Comparison of ENCODE assay signal across 20 cellular contexts in genomic region chr16:23561586-23561985, GRCh38. TPM values are rescaled to one million over a fixed set of nuclear protein-coding genes. Genes with fewer than 3 reads are reported as not detected.
DNase-seq lines count a peak whose midpoint lies in the region; ATAC-seq and TF ChIP-seq lines count a peak whose summit lies in the region.
"Had no signal": no experiment of that assay in that cellular context is flagged by ENCODE, and none has a peak within 500 bp of the region (broad histone marks: within the 10 kb centered on the region; RNA-seq: fewer than 3 reads in every experiment).

No MANE protein-coding gene starts in this region.

- no peaks in the 10 kb centered on the region for H3K9me3 Mint-ChIP-seq in activated CD4-positive, alpha-beta T cell treated with anti-CD3 and anti-CD28 coated beads, Interleukin-2, amount 10 ng/mL, durations not matched to agents 7 days and 5 days
- H3K9me3 Mint-ChIP-seq: CD8-positive, alpha-beta T cell; IgD-negative memory B cell had no signal

- no peak for ATAC-seq in psoas muscle
- ATAC-seq: CD8-positive, alpha-beta T cell; PC-3 had no signal

- no peaks in the 10 kb centered on the region for H3K27me3 Mint-ChIP-seq in activated CD4-positive, alpha-beta T cell treated with anti-CD3 and anti-CD28 coated beads, Interleukin-2, amount 10 ng/mL, durations not matched to agents 7 days and 5 days
- H3K27me3 Mint-ChIP-seq: IgD-negative memory B cell had no signal

- no peak overlapping the region for H3K4me2 ChIP-seq in PC-9

- H3K36me3 Mint-ChIP-seq in activated CD4-positive, alpha-beta T cell treated with anti-CD3 and anti-CD28 coated beads, Interleukin-2, amount 10 ng/mL, durations not matched to agents 7 days and 5 days (ENCODE audit: low read depth), result peaks cover 32% of the 10 kb centered on the region

- H3K27ac ChIP-seq in PC-9, result no peak overlapping the region
- peak overlapping the region; percentile 42 for H3K27ac ChIP-seq in psoas muscle
- H3K27ac ChIP-seq in RWPE1, result no peak overlapping the region
- H3K27ac ChIP-seq: HL-60, SJSA1 had no signal

- CTCF ChIA-PET in activated CD4-positive, alpha-beta T cell treated with anti-CD3 and anti-CD28 coated beads, Interleukin-2, amount 10 ng/mL, durations not matched to agents 7 days and 5 days (lab: Charles Lee), result interaction anchor here (0.8 kb wide), 1 partner anchor 133 kb away, joined by 3 read pairs; no protein-coding TSS in a partner anchor
- CTCF ChIA-PET in PC-9 (lab: Charles Lee) (no interaction called here), RWPE1 (lab: Yijun Ruan, JAX) (no interaction called here)

- no peaks in the 10 kb centered on the region for H3K27me3 ChIP-seq in PC-9 (ENCODE audit: insufficient read depth, low read depth)
- H3K27me3 ChIP-seq in psoas muscle (ENCODE audit: insufficient read depth in 3 of 3, low read length in 2 of 3), result no peaks in the 10 kb centered on the region
- H3K27me3 ChIP-seq: SJSA1 had no signal

- H2AFZ ChIP-seq in PC-9, result no peak overlapping the region

- H3K27ac Mint-ChIP-seq in activated CD4-positive, alpha-beta T cell treated with anti-CD3 and anti-CD28 coated beads, Interleukin-2, amount 10 ng/mL, durations not matched to agents 7 days and 5 days, result peak overlapping the region; percentile 25
- H3K27ac Mint-ChIP-seq: CD8-positive, alpha-beta T cell; IgD-negative memory B cell had no signal

- peaks cover 29% of the 10 kb centered on the region for H3K4me1 Mint-ChIP-seq in activated CD4-positive, alpha-beta T cell treated with anti-CD3 and anti-CD28 coated beads, Interleukin-2, amount 10 ng/mL, durations not matched to agents 7 days and 5 days

- intact Hi-C loops in PC-9 (cut with micrococcal nuclease; ENCODE audit: unreplicated experiment), result no loop called here
- intact Hi-C loops in psoas muscle (cut with DNase I), result no loop called here

- H3K36me3 ChIP-seq in PC-9 (ENCODE audit: low read depth) (peaks cover 44% of the 10 kb centered on the region), psoas muscle (ENCODE audit: insufficient read depth in 1 of 2, low read depth in 1 of 2) (peaks cover 23 to 76% of the 10 kb centered on the region in 2 donors)

- H3K9me3 ChIP-seq in PC-9 (ENCODE audit: insufficient read depth, low read depth) (no peaks in the 10 kb centered on the region), psoas muscle (no peaks in the 10 kb centered on the region)

- 75 to 78% (median 77%) methylated on average over 5 of the region's 5 CpGs for WGBS in psoas muscle, 3 donors

- POLR2A ChIA-PET in activated CD4-positive, alpha-beta T cell treated with anti-CD3 and anti-CD28 coated beads, Interleukin-2, amount 10 ng/mL, durations not matched to agents 7 days and 5 days (lab: Charles Lee), result no interaction called here
- POLR2A ChIA-PET in PC-9 (lab: Charles Lee; ENCODE audit: unreplicated experiment), result no interaction called here
- POLR2A ChIA-PET in RWPE1 (lab: Yijun Ruan, JAX; ENCODE audit: low non-redundant PET), result no interaction called here

- no peak overlapping the region for H3K4me3 ChIP-seq in PC-9
- H3K4me3 ChIP-seq in psoas muscle, result peak overlapping the region; percentile 31
- H3K4me3 ChIP-seq: SJSA1 had no signal

- no peak overlapping the region for H3K4me3 Mint-ChIP-seq in activated CD4-positive, alpha-beta T cell treated with anti-CD3 and anti-CD28 coated beads, Interleukin-2, amount 10 ng/mL, durations not matched to agents 7 days and 5 days
- H3K4me3 Mint-ChIP-seq: CD8-positive, alpha-beta T cell; IgD-negative memory B cell had no signal

- TF ChIP-seq CTCF in PC-9 (conservative IDR thresholded peaks at IDR 0.05), result 0 out of 2 replicates have a peak, but pooled peaks have one; percentile 19
- no peak for TF ChIP-seq CTCF in psoas muscle (IDR thresholded peaks at IDR 0.05)
- TF ChIP-seq CTCF in RWPE1 (conservative IDR thresholded peaks at IDR 0.05; ENCODE audit: low read depth), result no peak

- H3K9me2 ChIP-seq in PC-9 (ENCODE audit: insufficient read depth), result no peaks in the 10 kb centered on the region

- peaks cover 42% of the 10 kb centered on the region for H3K79me2 ChIP-seq in PC-9 (ENCODE audit: low read depth)

- peaks cover 2% of the 10 kb centered on the region; the same call in 1 of the 2 replicates for H3F3A ChIP-seq in PC-9 (ENCODE audit: insufficient read depth, low read depth)

- H3K4me1 ChIP-seq in PC-9 (replicated peaks; ENCODE audit: insufficient read depth) (peaks cover 15% of the 10 kb centered on the region), psoas muscle (peaks cover 82% of the 10 kb centered on the region)

- no TSS peak for BruUV-seq in PC-9 (replicated peaks; lab: Mats Ljungman, UMichigan)

- H4K20me1 ChIP-seq in PC-9 (ENCODE audit: insufficient read depth), result peaks cover 18% of the 10 kb centered on the region

- no peak for DNase-seq in activated CD4-positive, alpha-beta T cell treated with anti-CD3 and anti-CD28 coated beads, Interleukin-2, amount 10 ng/mL, durations not matched to agents 7 days and 5 days
- DNase-seq in activated CD4-positive, alpha-beta T cell treated with anti-CD3 and anti-CD28 coated beads, Interleukin-2, amount 50 U/mL, for 4 hours, result no peak
- DNase-seq in ELR (ENCODE audit: low read depth) (peak; percentile 9), PC-9 (no peak), psoas muscle (no peak), RWPE1 (ENCODE audit: low spot score) (no peak), NCI-H524 (lab: John Stamatoyannopoulos, UW) (no peak)
- no peak for DNase-seq in NK-92 treated with Interleukin-12 subunit alpha and Interleukin-12 subunit beta, amount 100 ng/mL, for 24 hours (lab: John Stamatoyannopoulos, UW)
- DNase-seq: CD8-positive, alpha-beta T cell; DND-41; GF-D8; NCI-H1417 treated with DMSO at 0.1 percent for 48 hours; NCI-H2029; NCI-H2171 treated with DMSO at 0.1 percent for 48 hours; NCI-H446 treated with DMSO at 0.1 percent for 48 hours; NCI-H748 treated with DMSO at 0.1 percent for 48 hours; PC-3 had no signal

RNA-seq across cellular contexts. Expression of gene UBFD1, which starts 4.1 kb away (rescaled TPM):
- total RNA-seq in activated CD4-positive, alpha-beta T cell treated with anti-CD3 and anti-CD28 coated beads, Interleukin-2, amount 10 ng/mL, durations not matched to agents 7 days and 5 days, result 10 to 100 TPM; 39.1 to 39.5 TPM
- 95.8 and 98.2 TPM in 2 replicates for total RNA-seq in PC-9 (2021)
- total RNA-seq in psoas muscle, result 100 to 1,000 TPM; 108 to 147 (median 122) TPM
- 100 to 1,000 TPM in 1 of 3 donors, 10 to 100 TPM in 2; 44.8 to 145 (median 48.1) TPM for polyA plus RNA-seq in psoas muscle

RNA-seq across cellular contexts. Expression of gene EARS2, which starts 4.4 kb away (rescaled TPM):
- 10 to 100 TPM; 18.1 to 18.5 TPM for total RNA-seq in activated CD4-positive, alpha-beta T cell treated with anti-CD3 and anti-CD28 coated beads, Interleukin-2, amount 10 ng/mL, durations not matched to agents 7 days and 5 days
- total RNA-seq in PC-9 (2021) (34.9 and 43.3 TPM in 2 replicates), psoas muscle (10 to 100 TPM; 19.0 to 28.3 (median 20.9) TPM)
- polyA plus RNA-seq in psoas muscle, result 10 to 100 TPM; 12.1 to 22.5 (median 13.6) TPM

RNA-seq across cellular contexts. Expression of gene NDUFAB1, which starts 34.5 kb away (rescaled TPM):
- 10 to 100 TPM; 57.8 to 82.6 TPM for total RNA-seq in activated CD4-positive, alpha-beta T cell treated with anti-CD3 and anti-CD28 coated beads, Interleukin-2, amount 10 ng/mL, durations not matched to agents 7 days and 5 days
- 125 and 136 TPM in 2 replicates for total RNA-seq in PC-9 (2021)
- 100 to 1,000 TPM; 175 to 241 (median 210) TPM for total RNA-seq in psoas muscle
- polyA plus RNA-seq in psoas muscle, result 100 to 1,000 TPM; 304 to 441 (median 365) TPM

RNA-seq across cellular contexts. Expression of gene GGA2, which starts 51.3 kb away (rescaled TPM):
- 100 to 1,000 TPM; 121 to 131 TPM for total RNA-seq in activated CD4-positive, alpha-beta T cell treated with anti-CD3 and anti-CD28 coated beads, Interleukin-2, amount 10 ng/mL, durations not matched to agents 7 days and 5 days
- 68.5 and 85.1 TPM in 2 replicates for total RNA-seq in PC-9 (2021)
- 10 to 100 TPM; 43.1 to 62.9 (median 56.4) TPM for total RNA-seq in psoas muscle
- 10 to 100 TPM; 18.9 to 49.3 (median 21.7) TPM for polyA plus RNA-seq in psoas muscle
